ENCODE assay signal across 17 cellular contexts in genomic region chr7:25527665-25528064, GRCh38.
"Had no signal": no experiment of that assay in that cellular context is flagged by ENCODE, and none has a peak within 500 bp of the region (broad histone marks: within the 10 kb centered on the region; RNA-seq: fewer than 3 reads in every experiment).

No MANE protein-coding gene starts in this region.

- DNase-seq: activated CD4-positive, alpha-beta T cell treated with anti-CD3 and anti-CD28 coated beads for 48 hours; activated CD4-positive, alpha-beta T cell treated with anti-CD3 and anti-CD28 coated beads, Interleukin-2, amount 50 U/mL, for 4 hours; activated CD8-positive, alpha-beta memory T cell treated with anti-CD3 and anti-CD28 coated beads, Interleukin-2, amount 10 ng/mL, durations not matched to agents 7 days and 5 days; activated effector memory CD4-positive, alpha-beta T cell treated with Interleukin-2 at 50 U/mL for 16 hours; activated naive CD4-positive, alpha-beta T cell; activated T-cell treated with anti-CD3 and anti-CD28 coated beads, Interleukin-2, amount 50 U/mL, for 24 hours; aorta; caudate nucleus; MG63; NCI-H1930; NCI-H446; NCI-H69; PC-3; SHP77; SW 1271 had no signal

- H3K27me3 ChIP-seq: breast epithelium, MG63, SJSA1 had no signal

- H3K27ac ChIP-seq: breast epithelium, SJSA1 had no signal

- H3K4me3 ChIP-seq: breast epithelium, MG63, SJSA1 had no signal

- H3K9me3 ChIP-seq: breast epithelium, MG63, SJSA1 had no signal

- H3K4me1 ChIP-seq: breast epithelium, SJSA1 had no signal

- H3K36me3 ChIP-seq: breast epithelium, MG63, SJSA1 had no signal
